Comparison of ENCODE assay signal across 28 cellular contexts in genomic region chr3:138987181-138987580, GRCh38. TPM values are rescaled to one million over a fixed set of nuclear protein-coding genes. Genes with fewer than 3 reads are reported as not detected.
DNase-seq lines count a peak whose midpoint lies in the region; ATAC-seq and TF ChIP-seq lines count a peak whose summit lies in the region.
"Had no signal": no experiment of that assay in that cellular context is flagged by ENCODE, and none has a peak within 500 bp of the region (broad histone marks: within the 10 kb centered on the region; RNA-seq: fewer than 3 reads in every experiment).

No MANE protein-coding gene starts in this region.

- H4K20me1 ChIP-seq in BLaER1 treated with 17β-estradiol and CSF1 and Interleukin-3, amounts not matched to agents 10 nM and 100 nM = no peaks in the 10 kb centered on the region

- H3K27me3 ChIP-seq in BLaER1 treated with 17β-estradiol and CSF1 and Interleukin-3, amounts not matched to agents 10 nM and 100 nM = no peaks in the 10 kb centered on the region
- H3K27me3 ChIP-seq in esophagus muscularis mucosa = no peaks in the 10 kb centered on the region
- no peaks in the 10 kb centered on the region for H3K27me3 ChIP-seq in lower lobe of right lung (ENCODE audit: low read depth)
- H3K27me3 ChIP-seq in heart left ventricle = peaks cover 0 to 5% (median 0%) of the 10 kb centered on the region in 9 donors
- H3K27me3 ChIP-seq: BE2C had no signal

- no peak overlapping the region for H3K4me3 ChIP-seq in BLaER1 treated with 17β-estradiol and CSF1 and Interleukin-3, amounts not matched to agents 10 nM and 100 nM
- H3K4me3 ChIP-seq in esophagus muscularis mucosa = no peak overlapping the region
- H3K4me3 ChIP-seq in lower lobe of right lung = no peak overlapping the region
- H3K4me3 ChIP-seq in heart left ventricle = no peak overlapping the region
- H3K4me3 ChIP-seq: GM12878 had no signal

- TF ChIP-seq POLR2A in esophagus muscularis mucosa (IDR thresholded peaks at IDR 0.05; ENCODE audit: low read depth) (no peak), heart left ventricle (IDR thresholded peaks at IDR 0.05) (no peak)

- no peaks in the 10 kb centered on the region for H3K9me3 ChIP-seq in BLaER1 treated with 17β-estradiol and CSF1 and Interleukin-3, amounts not matched to agents 10 nM and 100 nM (replicated peaks in 1 of 11)
- no peaks in the 10 kb centered on the region for H3K9me3 ChIP-seq in esophagus muscularis mucosa
- no peaks in the 10 kb centered on the region for H3K9me3 ChIP-seq in lower lobe of right lung
- H3K9me3 ChIP-seq in heart left ventricle = no peaks in the 10 kb centered on the region
- H3K9me3 ChIP-seq: BE2C had no signal

- DNase-seq in NCI-H446 treated with DMSO at 0.1 percent for 48 hours (lab: John Stamatoyannopoulos, UW) (peak; percentile 87), esophagus muscularis mucosa (ENCODE audit: extremely low spot score) (peak; percentile 90), lower lobe of right lung (no peak), heart left ventricle (no peak), SIG-M5 (lab: John Stamatoyannopoulos, UW) (no peak)
- DNase-seq: 8988T; ACHN; BE2C; C1 segment of cervical spinal cord; CD4-positive, alpha-beta memory T cell; CD4-positive, CD25-positive, alpha-beta regulatory T cell; CD8-positive, alpha-beta memory T cell; COR-L47; DMS 273 treated with DMSO at 0.1 percent for 48 hours; DMS153; DMS53; DMS79; DND-41; EL; GDM1 had no signal

- no peak overlapping the region for H3K9ac ChIP-seq in BLaER1 treated with 17β-estradiol and CSF1 and Interleukin-3, amounts not matched to agents 10 nM and 100 nM

- TF ChIP-seq EP300 in esophagus muscularis mucosa (IDR thresholded peaks at IDR 0.05) = no peak

- ATAC-seq in lower lobe of right lung (no peak), heart left ventricle (no peak), HG03139 (IDR thresholded peaks at IDR 0.05; ENCODE audit: unreplicated experiment) (no peak)
- ATAC-seq: GM12878 had no signal

- H3K36me3 ChIP-seq in BLaER1 treated with 17β-estradiol and CSF1 and Interleukin-3, amounts not matched to agents 10 nM and 100 nM = no peaks in the 10 kb centered on the region
- no peaks in the 10 kb centered on the region for H3K36me3 ChIP-seq in esophagus muscularis mucosa
- no peaks in the 10 kb centered on the region for H3K36me3 ChIP-seq in lower lobe of right lung
- no peaks in the 10 kb centered on the region for H3K36me3 ChIP-seq in heart left ventricle
- H3K36me3 ChIP-seq: BE2C had no signal

- peaks cover 0 to 44% (median 26%) of the 10 kb centered on the region in 10 experiments; a peak in 13 of 20 replicates for H3K4me1 ChIP-seq in BLaER1 treated with 17β-estradiol and CSF1 and Interleukin-3, amounts not matched to agents 10 nM and 100 nM
- H3K4me1 ChIP-seq in esophagus muscularis mucosa (no peaks in the 10 kb centered on the region), lower lobe of right lung (no peaks in the 10 kb centered on the region), heart left ventricle (no peaks in the 10 kb centered on the region)
- H3K4me1 ChIP-seq: BE2C had no signal

- TF ChIP-seq CTCF in esophagus muscularis mucosa (IDR thresholded peaks at IDR 0.05) (no peak), lower lobe of right lung (IDR thresholded peaks at IDR 0.05) (no peak), heart left ventricle (IDR thresholded peaks at IDR 0.05) (no peak)

- no peak overlapping the region for H3K27ac ChIP-seq in BLaER1 treated with 17β-estradiol and CSF1 and Interleukin-3, amounts not matched to agents 10 nM and 100 nM
- H3K27ac ChIP-seq in esophagus muscularis mucosa (replicated peaks in 1 of 4) (no peak overlapping the region), lower lobe of right lung (no peak overlapping the region), heart left ventricle (no peak overlapping the region)

- intact Hi-C loops in esophagus muscularis mucosa (cut with DNase I) (no loop called here), lower lobe of right lung (cut with DNase I) (no loop called here), heart left ventricle (cut with DNase I) (no loop called here)

- H3K4me2 ChIP-seq in BLaER1 treated with 17β-estradiol and CSF1 and Interleukin-3, amounts not matched to agents 10 nM and 100 nM = peak overlapping the region in 8 of 11 experiments; percentile 3 to 81 (median 58); a peak in 13 of 22 replicates

- 78% methylated on average over 2 of the region's 2 CpGs for WGBS in esophagus muscularis mucosa
- 78 to 89% (median 80%) methylated on average over 2 of the region's 2 CpGs for WGBS in heart left ventricle, 4 donors

RNA-seq across cellular contexts. Expression of gene PRR23A, which starts 18.9 kb away (rescaled TPM):
- not detected for total RNA-seq in esophagus muscularis mucosa
- not detected for total RNA-seq in lower lobe of right lung
- total RNA-seq in heart left ventricle = not detected
- not detected for polyA plus RNA-seq in heart left ventricle
- total RNA-seq: A673; CD4-positive, alpha-beta memory T cell; CD4-positive, CD25-positive, alpha-beta regulatory T cell; CD8-positive, alpha-beta memory T cell; Daoy; G401; GM12878 had no signal
- polyA plus RNA-seq: AG04450; CD14-positive monocyte; CD4-positive, alpha-beta memory T cell; CD4-positive, CD25-positive, alpha-beta regulatory T cell; CD8-positive, alpha-beta memory T cell; GM12878 had no signal

RNA-seq across cellular contexts. Expression of gene PRR23B, which starts 33.5 kb away (rescaled TPM):
- total RNA-seq in esophagus muscularis mucosa (not detected), lower lobe of right lung (not detected), heart left ventricle (not detected)
- not detected for polyA plus RNA-seq in heart left ventricle
- total RNA-seq: A673; CD4-positive, alpha-beta memory T cell; CD4-positive, CD25-positive, alpha-beta regulatory T cell; CD8-positive, alpha-beta memory T cell; Daoy; G401; GM12878 had no signal
- polyA plus RNA-seq: AG04450; CD14-positive monocyte; CD4-positive, alpha-beta memory T cell; CD4-positive, CD25-positive, alpha-beta regulatory T cell; CD8-positive, alpha-beta memory T cell; GM12878 had no signal

RNA-seq across cellular contexts. Expression of gene FOXL2NB, which starts 40.2 kb away (rescaled TPM):
- total RNA-seq in esophagus muscularis mucosa = not detected
- total RNA-seq in lower lobe of right lung = not detected
- total RNA-seq in heart left ventricle = under 1 TPM in 1 of 9 donors, not detected in 8; 0.25 TPM
- polyA plus RNA-seq in heart left ventricle = not detected
- total RNA-seq: A673; CD4-positive, alpha-beta memory T cell; CD4-positive, CD25-positive, alpha-beta regulatory T cell; CD8-positive, alpha-beta memory T cell; GM12878 had no signal
- polyA plus RNA-seq: CD14-positive monocyte; CD4-positive, CD25-positive, alpha-beta regulatory T cell; CD8-positive, alpha-beta memory T cell; GM12878 had no signal

RNA-seq across cellular contexts. Expression of gene FOXL2, which starts 40.2 kb away (rescaled TPM):
- total RNA-seq in esophagus muscularis mucosa (under 1 TPM in 2 of 4 donors, not detected in 2; 0.17 to 0.26 TPM), lower lobe of right lung (not detected), heart left ventricle (not detected)
- not detected for polyA plus RNA-seq in heart left ventricle
- total RNA-seq: A673; CD4-positive, alpha-beta memory T cell; CD4-positive, CD25-positive, alpha-beta regulatory T cell; CD8-positive, alpha-beta memory T cell; G401; GM12878 had no signal
- polyA plus RNA-seq: CD14-positive monocyte; CD4-positive, alpha-beta memory T cell; CD4-positive, CD25-positive, alpha-beta regulatory T cell; CD8-positive, alpha-beta memory T cell; GM12878 had no signal

RNA-seq across cellular contexts. Expression of gene PRR23C, which starts 57.5 kb away (rescaled TPM):
- total RNA-seq in esophagus muscularis mucosa (not detected), lower lobe of right lung (not detected), heart left ventricle (not detected)
- polyA plus RNA-seq in heart left ventricle = not detected
- total RNA-seq: A673; CD4-positive, alpha-beta memory T cell; CD4-positive, CD25-positive, alpha-beta regulatory T cell; CD8-positive, alpha-beta memory T cell; Daoy; G401; GM12878 had no signal
- polyA plus RNA-seq: AG04450; CD14-positive monocyte; CD4-positive, alpha-beta memory T cell; CD4-positive, CD25-positive, alpha-beta regulatory T cell; CD8-positive, alpha-beta memory T cell; GM12878 had no signal

Comparison
In these comparisons a context has a peak if more than half of its experiments do, and no peak if none do; other contexts are left out.
1. DNase-seq: peak in NCI-H446 treated with DMSO at 0.1 percent for 48 hours (single experiment) and esophagus muscularis mucosa (single experiment); none in lower lobe of right lung (single experiment), heart left ventricle (0 of 5) and SIG-M5 (single experiment).